In genomic region chr6:140344149-140344913, GRCh38 we compare ENCODE assay signal across 13 cellular contexts.
DNase-seq lines count a peak whose midpoint lies in the region; ATAC-seq and TF ChIP-seq lines count a peak whose summit lies in the region.
"Had no signal": no experiment of that assay in that cellular context is flagged by ENCODE, and none has a peak within 500 bp of the region (broad histone marks: within the 10 kb centered on the region; RNA-seq: fewer than 3 reads in every experiment).

No MANE protein-coding gene starts in this region.

- no peak overlapping the region for H3K4me2 ChIP-seq in H9 (ENCODE audit: insufficient read depth, insufficient read length, low read length)

- H3K18ac ChIP-seq in H9 (ENCODE audit: insufficient read length, low read depth, low read length): no peak overlapping the region

- H3K36me3 ChIP-seq in ACC112 (ENCODE audit: insufficient read depth, low read length) (no peaks in the 10 kb centered on the region), left ventricle myocardium inferior (no peaks in the 10 kb centered on the region), aorta (ENCODE audit: control insufficient read depth in 1 of 2, insufficient read depth in 2 of 2, low read length in 1 of 2) (no peaks in the 10 kb centered on the region)
- H3K36me3 ChIP-seq: gastroesophageal sphincter had no signal

- H3K4me3 Mint-ChIP-seq in H9: no peak overlapping the region
- H3K4me3 Mint-ChIP-seq in stimulated activated memory B cell treated with anti-CD40 and anti-IgM and Interleukin-4, amounts not matched to agents 10 μg/mL and 1 μg/mL and 100 μg/mL, for 72 hours: no peak overlapping the region
- H3K4me3 Mint-ChIP-seq: T-cell had no signal

- in situ Hi-C loops in astrocyte of the spinal cord (cut with HindIII; ENCODE audit: low sequenced_read_pairs): no loop called here

- no peak overlapping the region for H3K4me3 ChIP-seq in ACC112 (ENCODE audit: low read depth, low read length)
- no peak overlapping the region for H3K4me3 ChIP-seq in astrocyte of the spinal cord (ENCODE audit: low read depth, low read length)
- H3K4me3 ChIP-seq in left ventricle myocardium inferior: no peak overlapping the region
- H3K4me3 ChIP-seq in aorta (ENCODE audit: low read length in 2 of 2): no peak overlapping the region
- H3K4me3 ChIP-seq: gastroesophageal sphincter, K562 had no signal

- no peak overlapping the region for H3T11ph ChIP-seq in H9 (ENCODE audit: low read length)

- H3K27me3 ChIP-seq in ACC112 (ENCODE audit: insufficient read depth, low read length): no peaks in the 10 kb centered on the region
- no peaks in the 10 kb centered on the region for H3K27me3 ChIP-seq in H9 (ENCODE audit: insufficient read depth, low read length)
- no peaks in the 10 kb centered on the region for H3K27me3 ChIP-seq in left ventricle myocardium inferior (ENCODE audit: low read depth)
- no peaks in the 10 kb centered on the region for H3K27me3 ChIP-seq in aorta (ENCODE audit: control insufficient read depth in 1 of 2, insufficient read depth in 2 of 2, low read length in 1 of 2)
- H3K27me3 ChIP-seq: gastroesophageal sphincter had no signal

- no peaks in the 10 kb centered on the region for H3K23me2 ChIP-seq in H9 (ENCODE audit: insufficient read length, low read depth, low read length, poor library complexity, severe bottlenecking)

- no peak overlapping the region for H3K14ac ChIP-seq in H9 (ENCODE audit: insufficient read depth, low read length)

- H3K27ac ChIP-seq in ACC112 (ENCODE audit: low read depth, low read length) (peak overlapping the region; percentile 53), H9 (ENCODE audit: insufficient read length, low read depth, low read length) (no peak overlapping the region), left ventricle myocardium inferior (replicated peaks) (peak overlapping the region; percentile 64), aorta (ENCODE audit: low read depth in 1 of 2, low read length in 2 of 2) (no peak overlapping the region)

- no peak overlapping the region for H3K56ac ChIP-seq in H9 (ENCODE audit: insufficient read length, low read depth, low read length)

- H2BK20ac ChIP-seq in H9 (ENCODE audit: low read depth, low read length, poor library complexity, severe bottlenecking): no peak overlapping the region

- no peak overlapping the region for H2BK5ac ChIP-seq in H9 (ENCODE audit: insufficient read length, low read length)

- no peak overlapping the region for H3K23ac ChIP-seq in H9 (ENCODE audit: insufficient read length, low read depth, low read length)

- no peaks in the 10 kb centered on the region for H3K79me2 ChIP-seq in ACC112 (ENCODE audit: control insufficient read depth, insufficient read depth, low read length, unreplicated experiment)
- H3K79me2 ChIP-seq in H9 (ENCODE audit: insufficient read depth, low read length): no peaks in the 10 kb centered on the region

- intact Hi-C loops in left ventricle myocardium inferior (cut with micrococcal nuclease): no loop called here
- intact Hi-C loops in aorta (cut with DNase I): no loop called here

- ATAC-seq in HG03460 (IDR thresholded peaks at IDR 0.05; ENCODE audit: unreplicated experiment) (no peak), aorta (ENCODE audit: low FRiP score) (no peak)
- ATAC-seq in stimulated activated memory B cell treated with anti-CD40 and anti-IgM and Interleukin-4, amounts not matched to agents 10 μg/mL and 1 μg/mL and 100 μg/mL, for 72 hours: no peak
- ATAC-seq: gastroesophageal sphincter, K562, T-cell had no signal

- no peak overlapping the region for H4K5ac ChIP-seq in H9 (ENCODE audit: insufficient read length, low read depth, low read length)

- H3K9me3 Mint-ChIP-seq in H9: peaks cover 0 to 13% of the 10 kb centered on the region in 2 experiments; a peak in 3 of 5 replicates
- H3K9me3 Mint-ChIP-seq in stimulated activated memory B cell treated with anti-CD40 and anti-IgM and Interleukin-4, amounts not matched to agents 10 μg/mL and 1 μg/mL and 100 μg/mL, for 72 hours: no peaks in the 10 kb centered on the region
- H3K9me3 Mint-ChIP-seq: T-cell had no signal

- H2AFZ ChIP-seq in ACC112 (ENCODE audit: low read length, unreplicated experiment) (peak overlapping the region; percentile 51), H9 (ENCODE audit: low read length) (no peak overlapping the region)

- no peak overlapping the region for H4K8ac ChIP-seq in H9 (replicated peaks; ENCODE audit: insufficient read length, low read depth, low read length)

- H2BK12ac ChIP-seq in H9 (ENCODE audit: insufficient read length, low read depth, low read length): no peak overlapping the region

- H3K4me1 Mint-ChIP-seq in H9: peaks cover 1 to 4% of the 10 kb centered on the region in 2 experiments; a peak in 2 of 4 replicates
- H3K4me1 Mint-ChIP-seq in stimulated activated memory B cell treated with anti-CD40 and anti-IgM and Interleukin-4, amounts not matched to agents 10 μg/mL and 1 μg/mL and 100 μg/mL, for 72 hours: peaks cover 7% of the 10 kb centered on the region
- H3K4me1 Mint-ChIP-seq: T-cell had no signal

- H4K91ac ChIP-seq in H9 (ENCODE audit: insufficient read length, low read depth, low read length): no peak overlapping the region

- H3K27ac Mint-ChIP-seq in H9: peak overlapping the region in 2 of 3 experiments; percentile 37 to 39; a peak in 2 of 7 replicates
- no peak overlapping the region for H3K27ac Mint-ChIP-seq in stimulated activated memory B cell treated with anti-CD40 and anti-IgM and Interleukin-4, amounts not matched to agents 10 μg/mL and 1 μg/mL and 100 μg/mL, for 72 hours
- H3K27ac Mint-ChIP-seq: T-cell had no signal

- TF ChIP-seq CTCF in H9 (conservative IDR thresholded peaks at IDR 0.05) (no peak), astrocyte of the spinal cord (IDR thresholded peaks at IDR 0.05; ENCODE audit: low read depth, low read length) (no peak), left ventricle myocardium inferior (IDR thresholded peaks at IDR 0.05; ENCODE audit: borderline replicate concordance) (no peak)

- H3K4me1 ChIP-seq in ACC112 (ENCODE audit: control insufficient read depth, insufficient read depth, low read length, unreplicated experiment) (peaks cover 24% of the 10 kb centered on the region), H9 (ENCODE audit: insufficient read depth, low read length) (no peaks in the 10 kb centered on the region), left ventricle myocardium inferior (peaks cover 41% of the 10 kb centered on the region), aorta (ENCODE audit: control insufficient read depth in 1 of 2, insufficient read depth in 2 of 2, low read length in 2 of 2) (peaks cover 0 to 4% of the 10 kb centered on the region in 2 donors)

- no peaks in the 10 kb centered on the region; a peak in 2 of 7 replicates for H3K36me3 Mint-ChIP-seq in H9 (ENCODE audit: insufficient read depth in 1 of 3, low read depth in 3 of 3)
- no peaks in the 10 kb centered on the region for H3K36me3 Mint-ChIP-seq in stimulated activated memory B cell treated with anti-CD40 and anti-IgM and Interleukin-4, amounts not matched to agents 10 μg/mL and 1 μg/mL and 100 μg/mL, for 72 hours
- H3K36me3 Mint-ChIP-seq: T-cell had no signal

- no peaks in the 10 kb centered on the region for H3K27me3 Mint-ChIP-seq in H9 (ENCODE audit: low read depth)
- H3K27me3 Mint-ChIP-seq in stimulated activated memory B cell treated with anti-CD40 and anti-IgM and Interleukin-4, amounts not matched to agents 10 μg/mL and 1 μg/mL and 100 μg/mL, for 72 hours: no peaks in the 10 kb centered on the region

- H2BK15ac ChIP-seq in H9 (ENCODE audit: low read depth, low read length): no peak overlapping the region

- no peak overlapping the region for H3K4ac ChIP-seq in H9 (ENCODE audit: low read depth, low read length)

- no peaks in the 10 kb centered on the region for H4K20me1 ChIP-seq in H9 (ENCODE audit: control insufficient read depth, insufficient read depth, insufficient read length)

- DNase-seq in H9 (no peak), astrocyte of the spinal cord (ENCODE audit: low read depth, low spot score) (peak; percentile 57), left ventricle myocardium inferior (no peak), GOT3 (lab: John Stamatoyannopoulos, UW) (no peak), aorta (no peak)
- DNase-seq: NCI-H2081, nucleus accumbens, T-cell had no signal

- WGBS in H9 (ENCODE audit: extremely low coverage, insufficient read length, low lambda C conversion rate): no CpG with 5 or more reads among the region's 1 CpG
- 97 to 99% methylated on average over 1 of the region's 1 CpG for WGBS in aorta, 2 donors

- H2AK5ac ChIP-seq in H9 (ENCODE audit: insufficient read length, low read length): no peak overlapping the region

- no peaks in the 10 kb centered on the region for H3K79me1 ChIP-seq in H9 (ENCODE audit: insufficient read depth, low read depth, low read length, poor library complexity, severe bottlenecking)

- H3K9me3 ChIP-seq in H9 (ENCODE audit: control insufficient read depth, low read depth, low read length) (peaks cover 3% of the 10 kb centered on the region), left ventricle myocardium inferior (replicated peaks) (peaks cover 12% of the 10 kb centered on the region), aorta (ENCODE audit: control insufficient read depth, low read length) (peaks cover 4% of the 10 kb centered on the region)

- H2BK120ac ChIP-seq in H9 (ENCODE audit: low read depth, low read length, poor library complexity, severe bottlenecking): no peak overlapping the region

- H3K9ac ChIP-seq in H9 (ENCODE audit: extremely low read depth, insufficient read length, low read length): no peak overlapping the region

Comparison
In these comparisons a context has a peak if more than half of its experiments do, and no peak if none do; other contexts are left out.
1. H3K27ac ChIP-seq: peak in ACC112 (single experiment) and left ventricle myocardium inferior (single experiment); none in H9 (single experiment) and aorta (0 of 2).